In genomic region chr3:146093928-146094327, GRCh38 we compare ENCODE assay signal across 22 cellular contexts.
DNase-seq lines count a peak whose midpoint lies in the region; ATAC-seq and TF ChIP-seq lines count a peak whose summit lies in the region.
"Had no signal": no experiment of that assay in that cellular context is flagged by ENCODE, and none has a peak within 500 bp of the region (broad histone marks: within the 10 kb centered on the region; RNA-seq: fewer than 3 reads in every experiment).

No MANE protein-coding gene starts in this region.

- H3K27ac Mint-ChIP-seq in activated T-helper 1 cell treated with anti-CD3 and anti-CD28 coated beads, Interleukin-12 subunit alpha, Interleukin-12 subunit beta, Interleukin-2, Interleukin-4 antibody, amounts not matched to agents 30 ng/mL and 10 ng/mL and 1 ng/mL, durations not matched to agents 14 hours and 24 hours and 36 hours = no peak overlapping the region
- H3K27ac Mint-ChIP-seq in stimulated activated naive CD8-positive, alpha-beta T cell treated with anti-CD3 and anti-CD28 coated beads, Interleukin-15, amount 100 ng/mL, for 72 hours = no peak overlapping the region
- H3K27ac Mint-ChIP-seq: activated B cell treated with CpG ODN at 0.5 μM for 24 hours; activated CD8-positive, alpha-beta T cell treated with anti-CD3 and anti-CD28 coated beads, Interleukin-2, amount 10 ng/mL, durations not matched to agents 7 days and 5 days; activated naive CD8-positive, alpha-beta T cell treated with anti-CD3 and anti-CD28 coated beads, Interleukin-2, amount 50 U/mL, for 24 hours; B cell; naive B cell; T-helper 1 cell treated with Interleukin-12 subunit alpha and Interleukin-12 subunit beta and Interleukin-4 antibody, amounts not matched to agents 30 μg/mL and 1 μg/mL, for 36 hours had no signal

- H3K9me3 ChIP-seq in GM23248 (ENCODE audit: low read depth) = no peaks in the 10 kb centered on the region
- H3K9me3 ChIP-seq in adrenal gland (replicated peaks in 1 of 3) = peaks cover 0 to 4% (median 0%) of the 10 kb centered on the region in 3 donors
- no peaks in the 10 kb centered on the region for H3K9me3 ChIP-seq in heart left ventricle
- H3K9me3 ChIP-seq in osteoblast (ENCODE audit: low read depth, low read length) = no peaks in the 10 kb centered on the region
- H3K9me3 ChIP-seq: lower lobe of right lung had no signal

- H3F3A ChIP-seq in GM23248 (ENCODE audit: insufficient read depth) = peaks cover 52% of the 10 kb centered on the region

- no peaks in the 10 kb centered on the region for H3K9me3 Mint-ChIP-seq in activated T-helper 1 cell treated with anti-CD3 and anti-CD28 coated beads, Interleukin-12 subunit alpha, Interleukin-12 subunit beta, Interleukin-2, Interleukin-4 antibody, amounts not matched to agents 30 ng/mL and 10 ng/mL and 1 ng/mL, durations not matched to agents 14 hours and 24 hours and 36 hours
- no peaks in the 10 kb centered on the region for H3K9me3 Mint-ChIP-seq in stimulated activated naive CD8-positive, alpha-beta T cell treated with anti-CD3 and anti-CD28 coated beads, Interleukin-15, amount 100 ng/mL, for 72 hours
- H3K9me3 Mint-ChIP-seq: activated B cell treated with CpG ODN at 0.5 μM for 24 hours; activated naive CD8-positive, alpha-beta T cell treated with anti-CD3 and anti-CD28 coated beads, Interleukin-2, amount 50 U/mL, for 24 hours; T-helper 1 cell treated with Interleukin-12 subunit alpha and Interleukin-12 subunit beta and Interleukin-4 antibody, amounts not matched to agents 30 μg/mL and 1 μg/mL, for 36 hours had no signal

- no peaks in the 10 kb centered on the region for H3K27me3 Mint-ChIP-seq in activated T-helper 1 cell treated with anti-CD3 and anti-CD28 coated beads, Interleukin-12 subunit alpha, Interleukin-12 subunit beta, Interleukin-2, Interleukin-4 antibody, amounts not matched to agents 30 ng/mL and 10 ng/mL and 1 ng/mL, durations not matched to agents 14 hours and 24 hours and 36 hours (ENCODE audit: insufficient read depth)
- H3K27me3 Mint-ChIP-seq in stimulated activated naive CD8-positive, alpha-beta T cell treated with anti-CD3 and anti-CD28 coated beads, Interleukin-15, amount 100 ng/mL, for 72 hours = no peaks in the 10 kb centered on the region
- H3K27me3 Mint-ChIP-seq: activated B cell treated with CpG ODN at 0.5 μM for 24 hours; activated naive CD8-positive, alpha-beta T cell treated with anti-CD3 and anti-CD28 coated beads, Interleukin-2, amount 50 U/mL, for 24 hours; B cell; naive B cell had no signal

- H3K4me1 Mint-ChIP-seq in activated T-helper 1 cell treated with anti-CD3 and anti-CD28 coated beads, Interleukin-12 subunit alpha, Interleukin-12 subunit beta, Interleukin-2, Interleukin-4 antibody, amounts not matched to agents 30 ng/mL and 10 ng/mL and 1 ng/mL, durations not matched to agents 14 hours and 24 hours and 36 hours (ENCODE audit: low read depth) = no peaks in the 10 kb centered on the region
- no peaks in the 10 kb centered on the region for H3K4me1 Mint-ChIP-seq in stimulated activated naive CD8-positive, alpha-beta T cell treated with anti-CD3 and anti-CD28 coated beads, Interleukin-15, amount 100 ng/mL, for 72 hours
- H3K4me1 Mint-ChIP-seq: activated B cell treated with CpG ODN at 0.5 μM for 24 hours; activated naive CD8-positive, alpha-beta T cell treated with anti-CD3 and anti-CD28 coated beads, Interleukin-2, amount 50 U/mL, for 24 hours; B cell; naive B cell had no signal

- TF ChIP-seq POLR2A in adrenal gland (IDR thresholded peaks at IDR 0.05) (no peak), heart left ventricle (IDR thresholded peaks at IDR 0.05) (no peak)

- H3K36me3 Mint-ChIP-seq in activated T-helper 1 cell treated with anti-CD3 and anti-CD28 coated beads, Interleukin-12 subunit alpha, Interleukin-12 subunit beta, Interleukin-2, Interleukin-4 antibody, amounts not matched to agents 30 ng/mL and 10 ng/mL and 1 ng/mL, durations not matched to agents 14 hours and 24 hours and 36 hours (ENCODE audit: low read depth) = no peaks in the 10 kb centered on the region
- H3K36me3 Mint-ChIP-seq: naive B cell had no signal

- H2AFZ ChIP-seq in GM23248 (no peak overlapping the region), osteoblast (ENCODE audit: low read length) (no peak overlapping the region)

- H3K36me3 ChIP-seq in GM23248 (ENCODE audit: low read depth) = peaks cover 44% of the 10 kb centered on the region
- H3K36me3 ChIP-seq in adrenal gland (replicated peaks in 1 of 2) = no peaks in the 10 kb centered on the region
- H3K36me3 ChIP-seq in heart left ventricle = peaks cover 0 to 6% (median 0%) of the 10 kb centered on the region in 9 donors
- H3K36me3 ChIP-seq in osteoblast (ENCODE audit: insufficient read depth, low read length) = peaks cover 39% of the 10 kb centered on the region
- H3K36me3 ChIP-seq: lower lobe of right lung had no signal

- POLR2A ChIA-PET in RWPE1 (lab: Yijun Ruan, JAX; ENCODE audit: low non-redundant PET) = no interaction called here

- H3K4me2 ChIP-seq in GM23248 (ENCODE audit: unreplicated experiment) (no peak overlapping the region), osteoblast (ENCODE audit: insufficient read depth, low read length) (no peak overlapping the region)
- H3K4me2 ChIP-seq: KMS-11 had no signal

- in situ Hi-C loops in GM23248 (cut with MboI) = no loop called here

- CTCF ChIA-PET in RWPE1 (lab: Yijun Ruan, JAX) = no interaction called here

- no peaks in the 10 kb centered on the region for H3K9me2 ChIP-seq in GM23248 (ENCODE audit: insufficient read depth)

- H4K20me1 ChIP-seq in GM23248 (ENCODE audit: insufficient read depth) (no peaks in the 10 kb centered on the region), osteoblast (ENCODE audit: insufficient read depth, low read length) (peaks cover 3% of the 10 kb centered on the region)

- intact Hi-C loops in adrenal gland (cut with DNase I) = no loop called here
- intact Hi-C loops in heart left ventricle (cut with DNase I) = loop anchor here in 1 of 10 donors (5.0 kb wide), 1 partner anchor 68 kb away; the partner anchor contains the start of gene PLOD2
- intact Hi-C loops in activated T-helper 1 cell treated with anti-CD3 and anti-CD28 coated beads, Interleukin-12 subunit alpha, Interleukin-12 subunit beta, Interleukin-2, Interleukin-4 antibody, amounts not matched to agents 30 ng/mL and 10 ng/mL and 1 ng/mL, durations not matched to agents 14 hours and 24 hours and 36 hours (cut with micrococcal nuclease) = no loop called here

- no peak overlapping the region; the same call in 1 of the 2 replicates for H3K27ac ChIP-seq in GM23248
- H3K27ac ChIP-seq in adrenal gland = peak overlapping the region in 2 of 5 donors; percentile 10 to 39
- peak overlapping the region in 1 of 12 donors; percentile 9 for H3K27ac ChIP-seq in heart left ventricle
- H3K27ac ChIP-seq in osteoblast (ENCODE audit: low read depth, low read length) = peak overlapping the region; percentile 24
- no peak overlapping the region for H3K27ac ChIP-seq in RWPE1
- H3K27ac ChIP-seq: KMS-11, lower lobe of right lung had no signal

- H3K79me2 ChIP-seq in GM23248 (ENCODE audit: insufficient read depth) = peaks cover 56% of the 10 kb centered on the region
- peaks cover 32% of the 10 kb centered on the region for H3K79me2 ChIP-seq in osteoblast (ENCODE audit: insufficient read depth, low read length)

- DNase-seq in GM23248 (peak; percentile 49), adrenal gland (peak in 5 of 7 donors; percentile 16 to 39 (median 27)), heart left ventricle (peak in 1 of 5 donors; percentile 27), osteoblast (ENCODE audit: insufficient read length, low spot score, missing footprints) (peak; percentile 26), RWPE1 (ENCODE audit: low spot score) (no peak), GM03348 (ENCODE audit: low spot score) (no peak)
- no peak for DNase-seq in activated T-helper 1 cell treated with anti-CD3 and anti-CD28 coated beads, Interleukin-12 subunit alpha, Interleukin-12 subunit beta, Interleukin-2, Interleukin-4 antibody, amounts not matched to agents 30 ng/mL and 10 ng/mL and 1 ng/mL, durations not matched to agents 14 hours and 24 hours and 36 hours (ENCODE audit: low spot score)
- DNase-seq in stimulated activated naive CD8-positive, alpha-beta T cell treated with anti-CD3 and anti-CD28 coated beads, Interleukin-15, amount 100 ng/mL, for 72 hours = no peak
- DNase-seq: activated B cell treated with CpG ODN at 0.5 μM for 24 hours; activated CD8-positive, alpha-beta T cell treated with anti-CD3 and anti-CD28 coated beads, Interleukin-2, amount 10 ng/mL, durations not matched to agents 7 days and 5 days; activated naive CD8-positive, alpha-beta T cell treated with anti-CD3 and anti-CD28 coated beads, Interleukin-2, amount 50 U/mL, for 24 hours; lower lobe of right lung; naive B cell; NCI-H1092; NCI-H2107; NCI-H526; SHP77 treated with DMSO at 0.1 percent for 48 hours; small intestine; stimulated activated CD8-positive, alpha-beta memory T cell treated with anti-CD3 and anti-CD28 coated beads, Interleukin-4, amount 100 ng/mL, for 48 hours had no signal

- H3K4me1 ChIP-seq in GM23248 (ENCODE audit: insufficient read depth) (peaks cover 31% of the 10 kb centered on the region), adrenal gland (replicated peaks in 1 of 2) (peaks cover 0 to 15% of the 10 kb centered on the region in 2 donors), heart left ventricle (peaks cover 0 to 31% (median 9%) of the 10 kb centered on the region in 12 donors), osteoblast (ENCODE audit: insufficient read depth, low read length) (peaks cover 20% of the 10 kb centered on the region)
- H3K4me1 ChIP-seq: lower lobe of right lung had no signal

- WGBS in GM23248 (ENCODE audit: low coverage in 1 of 2, low lambda C conversion rate in 2 of 2, missing lambda C conversion rate in 2 of 2), 2 experiments = 13 to 29% methylated on average over 2 of the region's 2 CpGs
- 20 to 30% (median 29%) methylated on average over 2 of the region's 2 CpGs for WGBS in adrenal gland, 4 donors
- 26 to 34% (median 29%) methylated on average over 2 of the region's 2 CpGs for WGBS in heart left ventricle, 4 donors

- peak in 3 of 4 donors; percentile 50 to 73 (median 57) for ATAC-seq in heart left ventricle
- ATAC-seq in stimulated activated naive CD8-positive, alpha-beta T cell treated with anti-CD3 and anti-CD28 coated beads, Interleukin-15, amount 100 ng/mL, for 72 hours = no peak
- ATAC-seq: activated CD8-positive, alpha-beta T cell treated with anti-CD3 and anti-CD28 coated beads, Interleukin-2, amount 10 ng/mL, durations not matched to agents 7 days and 5 days; activated naive CD8-positive, alpha-beta T cell treated with anti-CD3 and anti-CD28 coated beads, Interleukin-2, amount 50 U/mL, for 24 hours; lower lobe of right lung had no signal

- H3K9ac ChIP-seq in GM23248 = no peak overlapping the region
- H3K9ac ChIP-seq: KMS-11 had no signal

- H3K27me3 ChIP-seq in GM23248 (replicated peaks; ENCODE audit: insufficient read depth) (no peaks in the 10 kb centered on the region), adrenal gland (no peaks in the 10 kb centered on the region), heart left ventricle (no peaks in the 10 kb centered on the region), osteoblast (ENCODE audit: insufficient read depth, low read length) (no peaks in the 10 kb centered on the region)

- H3K4me3 ChIP-seq in GM23248 (no peak overlapping the region), adrenal gland (no peak overlapping the region), heart left ventricle (no peak overlapping the region), osteoblast (ENCODE audit: insufficient read depth, low read length) (no peak overlapping the region)
- H3K4me3 ChIP-seq: lower lobe of right lung had no signal

- no peak overlapping the region for H3K4me3 Mint-ChIP-seq in activated T-helper 1 cell treated with anti-CD3 and anti-CD28 coated beads, Interleukin-12 subunit alpha, Interleukin-12 subunit beta, Interleukin-2, Interleukin-4 antibody, amounts not matched to agents 30 ng/mL and 10 ng/mL and 1 ng/mL, durations not matched to agents 14 hours and 24 hours and 36 hours
- no peak overlapping the region for H3K4me3 Mint-ChIP-seq in stimulated activated naive CD8-positive, alpha-beta T cell treated with anti-CD3 and anti-CD28 coated beads, Interleukin-15, amount 100 ng/mL, for 72 hours
- H3K4me3 Mint-ChIP-seq: activated B cell treated with CpG ODN at 0.5 μM for 24 hours; activated CD8-positive, alpha-beta T cell treated with anti-CD3 and anti-CD28 coated beads, Interleukin-2, amount 10 ng/mL, durations not matched to agents 7 days and 5 days; activated naive CD8-positive, alpha-beta T cell treated with anti-CD3 and anti-CD28 coated beads, Interleukin-2, amount 50 U/mL, for 24 hours; B cell; naive B cell; T-helper 1 cell treated with Interleukin-12 subunit alpha and Interleukin-12 subunit beta and Interleukin-4 antibody, amounts not matched to agents 30 μg/mL and 1 μg/mL, for 36 hours had no signal

- TF ChIP-seq CTCF in adrenal gland (IDR thresholded peaks at IDR 0.05) (no peak), heart left ventricle (IDR thresholded peaks at IDR 0.05) (no peak), osteoblast (IDR thresholded peaks at IDR 0.05; ENCODE audit: extremely low read depth, low read depth, low read length) (no peak), RWPE1 (conservative IDR thresholded peaks at IDR 0.05; ENCODE audit: low read depth) (no peak)

Comparison
In these comparisons a context has a peak if more than half of its experiments do, and no peak if none do; other contexts are left out.
1. DNase-seq: peak in GM23248 (single experiment), adrenal gland (5 of 7) and osteoblast (single experiment); none in activated T-helper 1 cell treated with anti-CD3 and anti-CD28 coated beads, Interleukin-12 subunit alpha, Interleukin-12 subunit beta, Interleukin-2, Interleukin-4 antibody, amounts not matched to agents 30 ng/mL and 10 ng/mL and 1 ng/mL, durations not matched to agents 14 hours and 24 hours and 36 hours (single experiment), RWPE1 (single experiment), GM03348 (single experiment) and stimulated activated naive CD8-positive, alpha-beta T cell treated with anti-CD3 and anti-CD28 coated beads, Interleukin-15, amount 100 ng/mL, for 72 hours (0 of 2).